In genomic region chr16:1288813-1289479, GRCh38 we compare ENCODE assay signal across 1 cellular context.
TF ChIP-seq lines count a peak whose summit lies in the region.

No MANE protein-coding gene starts in this region.

TF ChIP-seq in HepG2, 621 proteins besides CTCF, POLR2A, EP300 and RAD21:
- no peak for TF ChIP-seq ZBTB40 (IDR thresholded peaks at IDR 0.05)
- no peak for TF ChIP-seq ZBTB40 (CRISPR knock-in tag; IDR thresholded peaks at IDR 0.05)
- no peak for TF ChIP-seq ZNF616 (CRISPR knock-in tag; IDR thresholded peaks at IDR 0.05; ENCODE audit: low read depth)
- peak; percentile 52 for TF ChIP-seq SP5 (CRISPR knock-in tag; IDR thresholded peaks at IDR 0.05; ENCODE audit: borderline replicate concordance, low read depth)
- TF ChIP-seq STAG1 (CRISPR knock-in tag; IDR thresholded peaks at IDR 0.05): peak; percentile 10; the same call in 1 of the 2 replicates
- no peak for TF ChIP-seq ZNF747 (CRISPR knock-in tag; IDR thresholded peaks at IDR 0.05; ENCODE audit: borderline replicate concordance)
- TF ChIP-seq SNAPC4 (CRISPR knock-in tag; IDR thresholded peaks at IDR 0.05): no peak
- no peak for TF ChIP-seq KAT7 (CRISPR knock-in tag; IDR thresholded peaks at IDR 0.05; ENCODE audit: borderline replicate concordance)
- TF ChIP-seq ZNF550 (CRISPR knock-in tag; IDR thresholded peaks at IDR 0.05; ENCODE audit: borderline replicate concordance): no peak
- no peak for TF ChIP-seq ARID5B (CRISPR knock-in tag; IDR thresholded peaks at IDR 0.05)
- no peak for TF ChIP-seq FOSL1 (CRISPR knock-in tag; IDR thresholded peaks at IDR 0.05; ENCODE audit: borderline replicate concordance)
- peak; percentile 39 for TF ChIP-seq SAP130 (CRISPR knock-in tag; IDR thresholded peaks at IDR 0.05; ENCODE audit: low read depth)
- no peak for TF ChIP-seq ZNF629 (CRISPR knock-in tag; conservative IDR thresholded peaks at IDR 0.05)
- no peak for TF ChIP-seq ZNF33B (CRISPR knock-in tag; IDR thresholded peaks at IDR 0.05)
- 0 out of 2 replicates have a peak, but pooled peaks have one; percentile 9 for TF ChIP-seq ZNF687 (CRISPR knock-in tag; IDR thresholded peaks at IDR 0.05)
- TF ChIP-seq PATZ1 (CRISPR knock-in tag; IDR thresholded peaks at IDR 0.05): 0 out of 2 replicates have a peak, but pooled peaks have one; percentile 35
- no peak for TF ChIP-seq ZFP36L2 (CRISPR knock-in tag; IDR thresholded peaks at IDR 0.05)
- no peak for TF ChIP-seq ZNF205 (CRISPR knock-in tag; IDR thresholded peaks at IDR 0.05)
- TF ChIP-seq ZNF740 (CRISPR knock-in tag; IDR thresholded peaks at IDR 0.05): 0 out of 2 replicates have a peak, but pooled peaks have one; percentile 29
- TF ChIP-seq ZNF20 (CRISPR knock-in tag; IDR thresholded peaks at IDR 0.05): no peak
- no peak for TF ChIP-seq MEIS1 (CRISPR knock-in tag; IDR thresholded peaks at IDR 0.05; ENCODE audit: borderline replicate concordance)
